In the genomic region with DNA sequence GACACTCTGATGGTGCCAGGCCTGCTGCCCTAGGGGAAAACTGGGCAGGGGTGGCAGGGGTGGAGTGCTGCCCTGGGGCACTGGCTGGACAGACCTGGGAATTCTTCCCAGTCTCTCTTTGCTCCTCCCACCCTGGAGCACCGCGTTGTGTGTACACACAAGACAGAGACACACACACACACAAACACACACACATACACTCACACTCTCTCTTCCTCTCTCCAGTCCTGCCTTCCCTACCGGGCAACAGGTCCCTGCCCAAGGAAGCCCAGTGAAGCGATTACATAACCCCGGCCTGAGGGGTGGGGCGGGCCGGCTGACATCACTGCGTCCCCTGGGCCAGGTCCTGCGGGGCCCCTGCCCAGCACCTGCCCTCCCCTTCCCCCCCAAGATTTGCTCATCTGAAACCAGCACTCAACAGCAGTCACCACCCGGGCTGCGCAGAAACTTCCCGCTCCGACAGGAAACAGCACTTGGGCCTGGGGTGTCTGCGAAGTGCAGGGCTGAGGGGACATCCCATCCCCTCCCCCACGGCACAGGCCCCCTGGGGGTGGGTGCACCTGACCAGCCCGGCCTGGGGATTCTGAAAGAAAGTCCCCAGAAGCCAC, we compare ENCODE assay signal across 8 cellular contexts. TPM values are rescaled to one million over a fixed set of nuclear protein-coding genes. Genes with fewer than 3 reads are reported as not detected.
A peak's percentile ranks its signal among the peaks of the same experiment; 100 is the strongest.
DNase-seq lines count a peak whose midpoint lies in the region; ATAC-seq and TF ChIP-seq lines count a peak whose summit lies in the region.

No MANE protein-coding gene starts in this region.

- TF ChIP-seq EP300 in esophagus muscularis mucosa (IDR thresholded peaks at IDR 0.05) (no peak), suprapubic skin (IDR thresholded peaks at IDR 0.05) (no peak)

- peaks cover 71 to 88% (median 83%) of the 10 kb centered on the region in 4 donors for H3K4me1 ChIP-seq in esophagus muscularis mucosa
- peaks cover 48 to 58% of the 10 kb centered on the region in 2 donors for H3K4me1 ChIP-seq in mucosa of rectum (ENCODE audit: control insufficient read depth in 2 of 2, insufficient read depth in 2 of 2, low read length in 2 of 2)
- peaks cover 85% of the 10 kb centered on the region for H3K4me1 ChIP-seq in suprapubic skin

- peak overlapping the region; percentile 87 to 100 (median 97) for H3K4me3 ChIP-seq in esophagus muscularis mucosa
- peak overlapping the region; percentile 88 to 97 for H3K4me3 ChIP-seq in mucosa of rectum (ENCODE audit: low read length in 2 of 2)
- H3K4me3 ChIP-seq in suprapubic skin = peak overlapping the region; percentile 85

- H3K36me3 ChIP-seq in esophagus muscularis mucosa = peaks cover 14 to 44% (median 32%) of the 10 kb centered on the region in 4 donors
- peaks cover 10 to 23% of the 10 kb centered on the region in 2 donors for H3K36me3 ChIP-seq in mucosa of rectum (ENCODE audit: control insufficient read depth in 2 of 2, insufficient read depth in 2 of 2, low read length in 2 of 2)
- H3K36me3 ChIP-seq in suprapubic skin = peaks cover 24% of the 10 kb centered on the region

- DNase-seq in DMS79 treated with DMSO at 0.1 percent for 48 hours (lab: John Stamatoyannopoulos, UW) (peak; percentile 42), NOMO-1 (lab: John Stamatoyannopoulos, UW; ENCODE audit: unreplicated experiment in 2 of 2) (peak; percentile 87 to 96), esophagus muscularis mucosa (ENCODE audit: extremely low spot score) (no peak), suprapubic skin (ENCODE audit: low spot score in 2 of 2) (peak; percentile 88 to 90), NCI-H1048 (lab: John Stamatoyannopoulos, UW) (no peak)
- peak; percentile 68 for DNase-seq in activated T-cell treated with anti-CD3 and anti-CD28 coated beads, Interleukin-2, amount 50 U/mL, for 1 hour

- H3K27ac ChIP-seq in esophagus muscularis mucosa (replicated peaks in 1 of 4) = peak overlapping the region; percentile 99 to 100 (median 100)
- peak overlapping the region; percentile 92 to 99 for H3K27ac ChIP-seq in mucosa of rectum (ENCODE audit: low read depth in 2 of 2, low read length in 2 of 2)
- peak overlapping the region; percentile 93 for H3K27ac ChIP-seq in suprapubic skin

- TF ChIP-seq POLR2A in esophagus muscularis mucosa (IDR thresholded peaks at IDR 0.05; ENCODE audit: low read depth) = peak; percentile 72
- peak in 1 of 2 donors; percentile 59 for TF ChIP-seq POLR2A in suprapubic skin (IDR thresholded peaks at IDR 0.05)

- peak overlapping the region; percentile 93 to 95 for H3K9ac ChIP-seq in mucosa of rectum (ENCODE audit: low read depth in 1 of 2, low read length in 2 of 2)

- intact Hi-C loops in esophagus muscularis mucosa (cut with DNase I) = no loop called here

- H3K27me3 ChIP-seq in esophagus muscularis mucosa (no peaks in the 10 kb centered on the region), mucosa of rectum (ENCODE audit: control insufficient read depth in 2 of 2, insufficient read depth in 2 of 2, low read length in 2 of 2) (no peaks in the 10 kb centered on the region), suprapubic skin (no peaks in the 10 kb centered on the region)

- H3K9me3 ChIP-seq in esophagus muscularis mucosa (no peaks in the 10 kb centered on the region), mucosa of rectum (ENCODE audit: control insufficient read depth in 2 of 2, low read length in 2 of 2) (no peaks in the 10 kb centered on the region), suprapubic skin (no peaks in the 10 kb centered on the region)

- ATAC-seq in HG02642 (IDR thresholded peaks at IDR 0.05; ENCODE audit: poor library complexity, unreplicated experiment) = peak; percentile 6

- 0% methylated on average over 15 of the region's 16 CpGs for WGBS in esophagus muscularis mucosa
- WGBS in suprapubic skin = 2% methylated on average over 9 of the region's 16 CpGs

- TF ChIP-seq CTCF in esophagus muscularis mucosa (IDR thresholded peaks at IDR 0.05) (no peak), suprapubic skin (IDR thresholded peaks at IDR 0.05) (no peak)

RNA-seq across cellular contexts. Expression of a gene that starts 1.2 kb away (rescaled TPM):
- total RNA-seq in esophagus muscularis mucosa (100 to 1,000 TPM; 113 to 267 (median 193) TPM), suprapubic skin (100 to 1,000 TPM; 209 to 249 (median 219) TPM)

RNA-seq across cellular contexts. Expression of a gene that starts 34.3 kb away (rescaled TPM):
- total RNA-seq in esophagus muscularis mucosa (100 to 1,000 TPM in 1 of 4 donors, 10 to 100 TPM in 3; 52.8 to 137 (median 77.1) TPM), suprapubic skin (100 to 1,000 TPM in 1 of 4 donors, 10 to 100 TPM in 3; 83.0 to 101 (median 90.3) TPM)

RNA-seq across cellular contexts. Expression of a gene that starts 46.3 kb away (rescaled TPM):
- 10 to 100 TPM; 43.6 to 85.2 (median 56.3) TPM for total RNA-seq in esophagus muscularis mucosa
- 10 to 100 TPM; 23.7 to 29.4 (median 28.1) TPM for total RNA-seq in suprapubic skin

RNA-seq across cellular contexts. Expression of a gene that starts 46.9 kb away (rescaled TPM):
- total RNA-seq in esophagus muscularis mucosa = 1 to 10 TPM; 1.9 to 6.0 (median 3.9) TPM
- total RNA-seq in suprapubic skin = 1 to 10 TPM; 2.1 to 8.1 (median 6.4) TPM

Comparison
In these comparisons a context has a peak if more than half of its experiments do, and no peak if none do; other contexts are left out.
1. DNase-seq: peak in DMS79 treated with DMSO at 0.1 percent for 48 hours (single experiment), NOMO-1 (2 of 2), activated T-cell treated with anti-CD3 and anti-CD28 coated beads, Interleukin-2, amount 50 U/mL, for 1 hour (single experiment) and suprapubic skin (2 of 2); none in esophagus muscularis mucosa (single experiment) and NCI-H1048 (single experiment).
2. Peak in every context shown above with its lines, with median percentiles within 50 percentile points of each other: H3K27ac ChIP-seq and H3K4me3 ChIP-seq.